In the genomic region with DNA sequence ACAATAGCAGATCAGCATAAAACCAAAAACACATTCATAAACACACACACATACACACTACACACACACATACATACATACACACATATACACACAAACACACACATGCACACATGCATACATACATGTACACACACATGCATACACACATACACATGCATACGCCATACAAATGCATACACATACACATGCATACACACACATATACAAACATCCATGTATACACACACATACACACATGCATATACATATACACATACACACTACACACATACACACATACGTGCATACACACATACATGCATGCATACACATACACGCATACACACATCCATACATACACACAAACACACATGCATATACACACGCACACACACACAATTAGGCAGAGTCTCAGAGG, we compare ENCODE assay signal across 24 cellular contexts.
DNase-seq lines count a peak whose midpoint lies in the region; ATAC-seq, FAIRE-seq and TF ChIP-seq lines count a peak whose summit lies in the region.
"Had no signal": no experiment of that assay in that cellular context is flagged by ENCODE, and none has a peak within 500 bp of the region (broad histone marks: within the 10 kb centered on the region; RNA-seq: fewer than 3 reads in every experiment).

No MANE protein-coding gene starts in this region.

- H3K4me3 ChIP-seq in adipocyte (ENCODE audit: low read length) (no peak overlapping the region), keratinocyte (ENCODE audit: control insufficient read depth in 2 of 3, extremely low read depth in 1 of 3, insufficient read depth in 2 of 3, low read depth in 1 of 3, low read length in 3 of 3) (no peak overlapping the region)
- H3K4me3 ChIP-seq: BLaER1, GM23338, MG63 had no signal

- no peaks in the 10 kb centered on the region for H3K27me3 ChIP-seq in adipocyte (replicated peaks; ENCODE audit: control insufficient read depth, insufficient read depth, low read length)
- no peaks in the 10 kb centered on the region for H3K27me3 ChIP-seq in keratinocyte (ENCODE audit: control insufficient read depth, extremely low read depth, insufficient read depth, low read length)
- H3K27me3 ChIP-seq: BLaER1, MG63 had no signal

- H3K4me1 ChIP-seq in adipocyte (ENCODE audit: control insufficient read depth, insufficient read depth, low read length) (peaks cover 62% of the 10 kb centered on the region), keratinocyte (ENCODE audit: control insufficient read depth, extremely low read depth, insufficient read depth, low read length) (peaks cover 4% of the 10 kb centered on the region)
- H3K4me1 ChIP-seq: BLaER1 had no signal

- H3K36me3 ChIP-seq in adipocyte (ENCODE audit: control insufficient read depth, insufficient read depth, low read length, severe bottlenecking) (no peaks in the 10 kb centered on the region), keratinocyte (ENCODE audit: control insufficient read depth in 2 of 2, extremely low read depth in 1 of 2, insufficient read depth in 2 of 2, low read length in 2 of 2) (no peaks in the 10 kb centered on the region)
- H3K36me3 ChIP-seq: BLaER1, MG63 had no signal

- dilution Hi-C loops in keratinocyte (cut with MboI; ENCODE audit: extremely low pct_ligation_motif_present, low sequenced_read_pairs), result loop anchor here (25.0 kb wide), 1 partner anchor 200 kb away; no protein-coding TSS in a partner anchor

- H2AFZ ChIP-seq in keratinocyte (ENCODE audit: control insufficient read depth, low read length), result no peak overlapping the region
- H2AFZ ChIP-seq: GM23338 had no signal

- FAIRE-seq in H54 (lab: Jason Lieb, UNC) (peak; percentile 15), keratinocyte (lab: Jason Lieb, UNC) (peak; percentile 60), urothelium cell line (lab: Jason Lieb, UNC) (peak; percentile 84)
- FAIRE-seq: A204.1, GM18507 had no signal

- TF ChIP-seq POLR2A in H54 (IDR thresholded peaks at IDR 0.05; ENCODE audit: low read depth, low read length), result no peak

- no peaks in the 10 kb centered on the region for H3K9me3 ChIP-seq in adipocyte (ENCODE audit: control insufficient read depth, low read length)
- no peaks in the 10 kb centered on the region for H3K9me3 ChIP-seq in keratinocyte (ENCODE audit: control insufficient read depth, low read depth, low read length)
- H3K9me3 ChIP-seq: BLaER1, MG63 had no signal

- no peaks in the 10 kb centered on the region for H4K20me1 ChIP-seq in keratinocyte (ENCODE audit: control insufficient read depth, extremely low read depth, insufficient read depth, low read length)
- H4K20me1 ChIP-seq: BLaER1 had no signal

- DNase-seq in H54 (ENCODE audit: insufficient read length, low spot score) (no peak), adipocyte (ENCODE audit: low read depth) (no peak), keratinocyte (ENCODE audit: low read depth, low spot score) (no peak), urothelium cell line (ENCODE audit: low spot score) (no peak), germinal center (ENCODE audit: low spot score) (no peak)
- DNase-seq: CD4-positive, CD25-positive, alpha-beta regulatory T cell; DMS153; DND-41; KG1; MG63; NCI-H1417; NCI-H1694; NCI-H2029 treated with DMSO at 0.1 percent for 48 hours; NCI-H2227 treated with DMSO at 0.1 percent for 48 hours; NCI-H526 treated with DMSO at 0.1 percent for 48 hours; SHP77 had no signal

- no peak for TF ChIP-seq CTCF in keratinocyte (optimal IDR thresholded peaks at IDR 0.05 in 1 of 3, IDR thresholded peaks at IDR 0.05 in 1 of 3, conservative IDR thresholded peaks at IDR 0.05 in 1 of 3; ENCODE audit: extremely low read depth in 1 of 3, insufficient read depth in 2 of 3, low read length in 3 of 3)

- H3K9ac ChIP-seq in adipocyte (ENCODE audit: low read length) (peak overlapping the region; percentile 12), keratinocyte (ENCODE audit: control insufficient read depth, extremely low read depth, insufficient read depth, low read length) (no peak overlapping the region)
- H3K9ac ChIP-seq: BLaER1 had no signal

- H3K79me2 ChIP-seq in keratinocyte (ENCODE audit: control insufficient read depth, insufficient read depth, low read length), result no peaks in the 10 kb centered on the region

- no peaks in the 10 kb centered on the region for H3K9me1 ChIP-seq in keratinocyte (ENCODE audit: control insufficient read depth, extremely low read depth, insufficient read depth, low read length)

- no peak overlapping the region for H3K4me2 ChIP-seq in keratinocyte (ENCODE audit: control insufficient read depth, extremely low read depth, insufficient read depth, low read depth, low read length)
- H3K4me2 ChIP-seq: BLaER1, GM23338 had no signal

- ATAC-seq in GM18873 (IDR thresholded peaks at IDR 0.05; ENCODE audit: low FRiP score, unreplicated experiment) (no peak), HG03571 (IDR thresholded peaks at IDR 0.05; ENCODE audit: unreplicated experiment) (no peak)
- ATAC-seq: GM23338, Panc1 had no signal

- no peak overlapping the region for H3K27ac ChIP-seq in keratinocyte (ENCODE audit: control insufficient read depth, insufficient read depth, low read length)
- H3K27ac ChIP-seq: BLaER1, RWPE1 had no signal
